8 cellular contexts compared by ENCODE assay signal in the genomic region with DNA sequence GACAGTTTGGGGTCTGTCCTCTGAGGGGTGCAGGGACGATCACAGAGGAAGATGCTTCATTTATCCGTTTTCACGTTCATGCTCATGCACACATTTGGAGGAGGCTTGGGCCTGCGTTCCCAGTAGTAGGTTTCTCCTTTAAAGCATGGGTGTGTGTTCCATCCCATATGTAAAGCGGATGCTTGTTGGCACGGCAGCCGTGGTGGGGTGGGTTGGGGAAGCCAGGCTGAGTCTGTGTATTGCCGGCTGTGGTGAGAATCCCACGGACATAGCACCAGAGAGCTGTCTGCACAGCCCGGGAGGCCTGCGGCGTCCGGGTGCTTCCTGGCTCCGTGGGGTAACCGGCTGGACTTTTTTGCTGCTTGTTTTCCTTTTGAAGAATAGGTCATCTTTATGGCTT. TPM values are rescaled to one million over a fixed set of nuclear protein-coding genes. Genes with fewer than 3 reads are reported as not detected.
DNase-seq lines count a peak whose midpoint lies in the region; ATAC-seq and TF ChIP-seq lines count a peak whose summit lies in the region.

No MANE protein-coding gene starts in this region.

- DNase-seq in Caco-2 (no peak), heart left ventricle (peak in 1 of 5 donors; percentile 53), retinal pigment epithelial cell (ENCODE audit: low read depth) (no peak), NAMALWA (ENCODE audit: low spot score) (no peak)
- DNase-seq in activated CD8-positive, alpha-beta T cell treated with anti-CD3 and anti-CD28 coated beads, Interleukin-2, amount 10 ng/mL, durations not matched to agents 7 days and 5 days: no peak

- ATAC-seq in activated CD8-positive, alpha-beta T cell treated with anti-CD3 and anti-CD28 coated beads, Interleukin-2, amount 10 ng/mL, durations not matched to agents 7 days and 5 days: no peak
- ATAC-seq in heart left ventricle (peak in 1 of 4 donors; percentile 23), HG03159 (IDR thresholded peaks at IDR 0.05; ENCODE audit: unreplicated experiment) (no peak), HG03280 (IDR thresholded peaks at IDR 0.05; ENCODE audit: unreplicated experiment) (no peak), GM18858 (IDR thresholded peaks at IDR 0.05; ENCODE audit: unreplicated experiment) (no peak)

- H3K9me3 Mint-ChIP-seq in Caco-2 (ENCODE audit: unreplicated experiment): no peaks in the 10 kb centered on the region
- H3K9me3 Mint-ChIP-seq in activated CD8-positive, alpha-beta T cell treated with anti-CD3 and anti-CD28 coated beads, Interleukin-2, amount 10 ng/mL, durations not matched to agents 7 days and 5 days (ENCODE audit: insufficient read depth): no peaks in the 10 kb centered on the region

- H3K27me3 ChIP-seq in Caco-2 (replicated peaks; ENCODE audit: control insufficient read depth, insufficient read depth, low read length) (no peaks in the 10 kb centered on the region), heart left ventricle (no peaks in the 10 kb centered on the region)

- TF ChIP-seq CTCF in Caco-2 (IDR thresholded peaks at IDR 0.05; ENCODE audit: insufficient read depth in 1 of 2, low read depth in 1 of 2, low read length in 1 of 2, severe bottlenecking in 1 of 2, unreplicated experiment in 1 of 2) (no peak), heart left ventricle (IDR thresholded peaks at IDR 0.05) (no peak), retinal pigment epithelial cell (conservative IDR thresholded peaks at IDR 0.05; ENCODE audit: low read depth, low read length) (no peak)

- BruUV-seq in Caco-2 (replicated peaks; lab: Mats Ljungman, UMichigan): TSS peak; percentile 54

- H3K9me3 ChIP-seq in Caco-2 (no peaks in the 10 kb centered on the region), heart left ventricle (no peaks in the 10 kb centered on the region)

- H3K36me3 ChIP-seq in Caco-2 (ENCODE audit: control insufficient read depth, insufficient read depth, low read length): no peaks in the 10 kb centered on the region; the same call in 1 of the 2 replicates
- no peaks in the 10 kb centered on the region for H3K36me3 ChIP-seq in heart left ventricle

- H3K4me1 Mint-ChIP-seq in Caco-2 (ENCODE audit: low read depth, unreplicated experiment): no peaks in the 10 kb centered on the region
- no peaks in the 10 kb centered on the region for H3K4me1 Mint-ChIP-seq in activated CD8-positive, alpha-beta T cell treated with anti-CD3 and anti-CD28 coated beads, Interleukin-2, amount 10 ng/mL, durations not matched to agents 7 days and 5 days (ENCODE audit: low read depth)

- CTCF ChIA-PET in Caco-2 (lab: Charles Lee): interaction anchor here (1.1 to 2.1 kb wide), 2 partner anchors 72 to 76 kb away, joined by 3 to 11 read pairs; no protein-coding TSS in a partner anchor
- CTCF ChIA-PET in activated CD8-positive, alpha-beta T cell treated with anti-CD3 and anti-CD28 coated beads, Interleukin-2, amount 10 ng/mL, durations not matched to agents 7 days and 5 days (lab: Charles Lee): no interaction called here

- peaks cover 7% of the 10 kb centered on the region for H3K27me3 Mint-ChIP-seq in Caco-2 (ENCODE audit: insufficient read depth, unreplicated experiment)
- H3K27me3 Mint-ChIP-seq in activated CD8-positive, alpha-beta T cell treated with anti-CD3 and anti-CD28 coated beads, Interleukin-2, amount 10 ng/mL, durations not matched to agents 7 days and 5 days (ENCODE audit: low read depth): peaks cover 16% of the 10 kb centered on the region

- peak overlapping the region in 11 of 12 donors; percentile 51 to 78 (median 69) for H3K27ac ChIP-seq in heart left ventricle

- no peak for TF ChIP-seq POLR2A in heart left ventricle (IDR thresholded peaks at IDR 0.05)

- intact Hi-C loops in Caco-2 (cut with micrococcal nuclease; ENCODE audit: unreplicated experiment) (no loop called here), heart left ventricle (cut with DNase I) (loop anchor here in 1 of 10 donors (1.0 kb wide), 1 partner anchor 30 kb away; no protein-coding TSS in a partner anchor)

- POLR2A ChIA-PET in Caco-2 (lab: Charles Lee): no interaction called here
- POLR2A ChIA-PET in activated CD8-positive, alpha-beta T cell treated with anti-CD3 and anti-CD28 coated beads, Interleukin-2, amount 10 ng/mL, durations not matched to agents 7 days and 5 days (lab: Charles Lee): no interaction called here

- H3K4me3 Mint-ChIP-seq in Caco-2 (ENCODE audit: unreplicated experiment): peak overlapping the region; percentile 78
- H3K4me3 Mint-ChIP-seq in activated CD8-positive, alpha-beta T cell treated with anti-CD3 and anti-CD28 coated beads, Interleukin-2, amount 10 ng/mL, durations not matched to agents 7 days and 5 days: peak overlapping the region; percentile 61

- 31 to 64% (median 53%) methylated on average over 15 of the region's 15 CpGs for WGBS in heart left ventricle, 4 donors

- no peaks in the 10 kb centered on the region for H3K36me3 Mint-ChIP-seq in Caco-2 (ENCODE audit: insufficient read depth, unreplicated experiment)
- H3K36me3 Mint-ChIP-seq in activated CD8-positive, alpha-beta T cell treated with anti-CD3 and anti-CD28 coated beads, Interleukin-2, amount 10 ng/mL, durations not matched to agents 7 days and 5 days (ENCODE audit: low read depth): no peaks in the 10 kb centered on the region

- H3K4me1 ChIP-seq in Caco-2 (no peaks in the 10 kb centered on the region; the same call in 1 of the 2 replicates), heart left ventricle (peaks cover 0 to 26% (median 6%) of the 10 kb centered on the region in 12 donors)

- H3K4me3 ChIP-seq in Caco-2 (ENCODE audit: low read depth, low read length) (peak overlapping the region; percentile 21), heart left ventricle (peak overlapping the region; percentile 25 to 65 (median 53)), retinal pigment epithelial cell (ENCODE audit: low read length) (peak overlapping the region; percentile 46)

- H3K27ac Mint-ChIP-seq in Caco-2 (ENCODE audit: unreplicated experiment): peak overlapping the region; percentile 79
- no peak overlapping the region for H3K27ac Mint-ChIP-seq in activated CD8-positive, alpha-beta T cell treated with anti-CD3 and anti-CD28 coated beads, Interleukin-2, amount 10 ng/mL, durations not matched to agents 7 days and 5 days

RNA-seq across cellular contexts. Expression of gene JAKMIP3, which starts 0.4 kb away (rescaled TPM):
- total RNA-seq in Caco-2 (2022) (0.50 and 0.53 TPM in 2 replicates), heart left ventricle (1 to 10 TPM in 6 of 9 donors, under 1 TPM in 3; 0.31 to 3.1 (median 1.4) TPM)
- under 1 TPM; 0.08 TPM for total RNA-seq in activated CD8-positive, alpha-beta T cell treated with anti-CD3 and anti-CD28 coated beads, Interleukin-2, amount 10 ng/mL, durations not matched to agents 7 days and 5 days
- 1 to 10 TPM in 1 of 2 donors, under 1 TPM in 1; 0.06 to 1.3 TPM for polyA plus RNA-seq in heart left ventricle
